ENCODE assay signal across 12 cellular contexts in the genomic region with DNA sequence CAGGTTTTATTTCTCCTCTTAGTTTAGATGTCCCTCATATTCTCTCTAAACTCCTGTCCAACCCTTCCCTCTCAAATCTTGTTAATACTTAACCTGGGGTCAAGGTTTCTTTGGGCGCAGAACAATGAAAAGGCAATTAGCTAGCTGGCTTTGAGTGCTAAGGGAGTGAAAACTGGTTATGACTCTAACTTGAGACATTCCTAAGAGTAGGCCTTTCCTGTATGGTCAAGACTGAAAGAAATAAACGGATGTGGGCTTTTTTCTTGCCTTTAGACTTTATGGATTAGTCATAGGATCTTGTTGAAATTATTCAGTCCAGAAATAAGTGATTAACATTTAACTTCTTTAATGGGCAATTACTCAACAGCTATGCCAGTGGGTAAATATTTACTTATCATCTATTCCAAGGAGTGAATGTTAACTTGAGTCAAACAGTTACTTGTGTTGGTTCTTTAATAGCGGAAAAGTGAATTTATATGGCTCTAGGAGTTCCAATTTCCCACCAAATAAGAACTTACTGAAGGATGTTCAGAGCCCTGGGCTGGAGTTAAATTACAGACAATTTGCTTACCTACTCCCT.
DNase-seq lines count a peak whose midpoint lies in the region; ATAC-seq and TF ChIP-seq lines count a peak whose summit lies in the region.
"Had no signal": no experiment of that assay in that cellular context is flagged by ENCODE, and none has a peak within 500 bp of the region (broad histone marks: within the 10 kb centered on the region; RNA-seq: fewer than 3 reads in every experiment).

No MANE protein-coding gene starts in this region.

- H3K36me3 Mint-ChIP-seq in HFFc6 (ENCODE audit: low read depth) = no peaks in the 10 kb centered on the region
- H3K36me3 Mint-ChIP-seq in activated naive CD8-positive, alpha-beta T cell treated with anti-CD3 and anti-CD28 coated beads for 36 hours = peaks cover 4% of the 10 kb centered on the region

- H3K4me3 Mint-ChIP-seq in HFFc6 = 0 out of 2 replicates have a peak overlapping the region, but pooled peaks have one; percentile 11
- no peak overlapping the region for H3K4me3 Mint-ChIP-seq in activated naive CD8-positive, alpha-beta T cell treated with anti-CD3 and anti-CD28 coated beads for 36 hours
- H3K4me3 Mint-ChIP-seq: activated T-helper 1 cell treated with anti-CD3 and anti-CD28 coated beads, Interleukin-12 subunit alpha, Interleukin-12 subunit beta, Interleukin-2, Interleukin-4 antibody, amounts not matched to agents 30 ng/mL and 10 ng/mL and 1 ng/mL, durations not matched to agents 14 hours and 24 hours and 36 hours had no signal

- WGBS in gastroesophageal sphincter (ENCODE audit: low coverage in 1 of 2), 2 donors = 50 to 51% methylated on average over 1 to 3 of the region's 3 CpGs

- H3K27me3 ChIP-seq in gastroesophageal sphincter (no peaks in the 10 kb centered on the region), A673 (replicated peaks; ENCODE audit: insufficient read depth, low read depth, low read length, poor library complexity) (no peaks in the 10 kb centered on the region)
- H3K27me3 ChIP-seq: uterus had no signal

- CTCF ChIA-PET in A673 (lab: Charles Lee) = no interaction called here

- H3K27ac Mint-ChIP-seq in HFFc6 = peak overlapping the region; percentile 72
- H3K27ac Mint-ChIP-seq in activated naive CD8-positive, alpha-beta T cell treated with anti-CD3 and anti-CD28 coated beads for 36 hours = no peak overlapping the region
- H3K27ac Mint-ChIP-seq: activated T-helper 1 cell treated with anti-CD3 and anti-CD28 coated beads, Interleukin-12 subunit alpha, Interleukin-12 subunit beta, Interleukin-2, Interleukin-4 antibody, amounts not matched to agents 30 ng/mL and 10 ng/mL and 1 ng/mL, durations not matched to agents 14 hours and 24 hours and 36 hours had no signal

- no peak for ATAC-seq in gastroesophageal sphincter

- H3K4me1 Mint-ChIP-seq in HFFc6 (ENCODE audit: low read depth) = peaks cover 54% of the 10 kb centered on the region
- peaks cover 25% of the 10 kb centered on the region for H3K4me1 Mint-ChIP-seq in activated naive CD8-positive, alpha-beta T cell treated with anti-CD3 and anti-CD28 coated beads for 36 hours

- TF ChIP-seq CTCF in AG09309 (IDR thresholded peaks at IDR 0.05; ENCODE audit: control insufficient read depth, insufficient read depth, low read depth, low read length, missing control alignments) (no peak), HFFc6 (IDR thresholded peaks at IDR 0.05) (no peak), gastroesophageal sphincter (IDR thresholded peaks at IDR 0.05) (no peak), A673 (conservative IDR thresholded peaks at IDR 0.05; ENCODE audit: low read depth, low read length) (no peak)

- H3K4me3 ChIP-seq in AG09309 (ENCODE audit: control insufficient read depth, low read depth, low read length) (no peak overlapping the region), gastroesophageal sphincter (no peak overlapping the region), A673 (ENCODE audit: low read depth, low read length, poor library complexity, severe bottlenecking) (no peak overlapping the region)
- H3K4me3 ChIP-seq: BLaER1 treated with 17β-estradiol and CSF1 and Interleukin-3, amounts not matched to agents 10 nM and 100 nM; uterus had no signal

- no peaks in the 10 kb centered on the region for H3K36me3 ChIP-seq in gastroesophageal sphincter
- H3K36me3 ChIP-seq in A673 (ENCODE audit: insufficient read depth, low read length, poor library complexity, severe bottlenecking) = no peaks in the 10 kb centered on the region
- H3K36me3 ChIP-seq: BLaER1 treated with 17β-estradiol and CSF1 and Interleukin-3, amounts not matched to agents 10 nM and 100 nM; uterus had no signal

- peak; percentile 29 for DNase-seq in AG09309 (ENCODE audit: low read depth)
- DNase-seq in HFFc6 = peak; percentile 56
- DNase-seq in NCI-H226 = peak; percentile 21
- DNase-seq in NCI-H2081 (lab: John Stamatoyannopoulos, UW) = no peak
- DNase-seq in activated naive CD8-positive, alpha-beta T cell treated with anti-CD3 and anti-CD28 coated beads for 36 hours = no peak
- DNase-seq in A673 (ENCODE audit: low spot score) = no peak
- no peak for DNase-seq in activated effector memory CD4-positive, alpha-beta T cell treated with Interleukin-2 at 50 U/mL for 16 hours
- DNase-seq: stimulated activated CD4-positive, alpha-beta T cell treated with anti-CD3 and anti-CD28 coated beads, Interleukin-1b, Interleukin-23, amount 100 ng/mL, for 48 hours; uterus had no signal

- peaks cover 0 to 63% (median 0%) of the 10 kb centered on the region in 3 donors for H3K4me1 ChIP-seq in gastroesophageal sphincter
- no peaks in the 10 kb centered on the region for H3K4me1 ChIP-seq in A673 (ENCODE audit: insufficient read depth, low read length, poor library complexity, severe bottlenecking)
- H3K4me1 ChIP-seq: uterus had no signal

- H3K9me3 ChIP-seq in gastroesophageal sphincter (no peaks in the 10 kb centered on the region), A673 (ENCODE audit: low read depth, low read length, poor library complexity, severe bottlenecking) (no peaks in the 10 kb centered on the region)
- H3K9me3 ChIP-seq: BLaER1 treated with 17β-estradiol and CSF1 and Interleukin-3, amounts not matched to agents 10 nM and 100 nM; uterus had no signal

- intact Hi-C loops in A673 (cut with micrococcal nuclease; ENCODE audit: unreplicated experiment) = loop anchor here (10.0 kb wide), 1 partner anchor 771 kb away; no protein-coding TSS in a partner anchor

- no peaks in the 10 kb centered on the region for H3K9me3 Mint-ChIP-seq in HFFc6
- peaks cover 2% of the 10 kb centered on the region for H3K9me3 Mint-ChIP-seq in activated naive CD8-positive, alpha-beta T cell treated with anti-CD3 and anti-CD28 coated beads for 36 hours
- H3K9me3 Mint-ChIP-seq: activated T-helper 1 cell treated with anti-CD3 and anti-CD28 coated beads, Interleukin-12 subunit alpha, Interleukin-12 subunit beta, Interleukin-2, Interleukin-4 antibody, amounts not matched to agents 30 ng/mL and 10 ng/mL and 1 ng/mL, durations not matched to agents 14 hours and 24 hours and 36 hours had no signal

- no peak for TF ChIP-seq EP300 in gastroesophageal sphincter (IDR thresholded peaks at IDR 0.05)

- H3K27me3 Mint-ChIP-seq in HFFc6 (ENCODE audit: insufficient read depth) = peaks cover 3% of the 10 kb centered on the region; the same call in 1 of the 2 replicates
- H3K27me3 Mint-ChIP-seq in activated naive CD8-positive, alpha-beta T cell treated with anti-CD3 and anti-CD28 coated beads for 36 hours = peaks cover 2% of the 10 kb centered on the region

- peak overlapping the region in 3 of 4 donors; percentile 20 to 48 (median 35) for H3K27ac ChIP-seq in gastroesophageal sphincter
- H3K27ac ChIP-seq in A673 (ENCODE audit: low read depth, low read length, poor library complexity, severe bottlenecking) = no peak overlapping the region
- H3K27ac ChIP-seq: BLaER1 treated with 17β-estradiol and CSF1 and Interleukin-3, amounts not matched to agents 10 nM and 100 nM had no signal

- no peak for TF ChIP-seq POLR2A in gastroesophageal sphincter (IDR thresholded peaks at IDR 0.05)

- BruUV-seq in A673 (replicated peaks; lab: Mats Ljungman, UMichigan) = no TSS peak

- POLR2A ChIA-PET in A673 (lab: Charles Lee; ENCODE audit: low non-redundant PET) = no interaction called here

Comparison
In these comparisons a context has a peak if more than half of its experiments do, and no peak if none do; other contexts are left out.
1. DNase-seq: peak in AG09309 (single experiment), HFFc6 (single experiment) and NCI-H226 (single experiment); none in NCI-H2081 (0 of 2), activated naive CD8-positive, alpha-beta T cell treated with anti-CD3 and anti-CD28 coated beads for 36 hours (single experiment), A673 (single experiment) and activated effector memory CD4-positive, alpha-beta T cell treated with Interleukin-2 at 50 U/mL for 16 hours (single experiment).